ENCODE assay signal across 16 cellular contexts in genomic region chr4:40269133-40269532, GRCh38.
A peak's percentile ranks its signal among the peaks of the same experiment; 100 is the strongest.
DNase-seq lines count a peak whose midpoint lies in the region; ATAC-seq, FAIRE-seq and TF ChIP-seq lines count a peak whose summit lies in the region.
"Had no signal": no experiment of that assay in that cellular context is flagged by ENCODE, and none has a peak within 500 bp of the region (broad histone marks: within the 10 kb centered on the region; RNA-seq: fewer than 3 reads in every experiment).

No MANE protein-coding gene starts in this region.

- peak overlapping the region; percentile 50 for H3K27ac Mint-ChIP-seq in CD4-positive, alpha-beta T cell
- H3K27ac Mint-ChIP-seq in endodermal cell: no peak overlapping the region
- H3K27ac Mint-ChIP-seq: B cell had no signal

- no peak overlapping the region for H3K27ac ChIP-seq in CD4-positive, alpha-beta T cell (ENCODE audit: low read depth, low read length)
- H3K27ac ChIP-seq in K562 (ENCODE audit: extremely low read depth, low read depth, low read length): no peak overlapping the region
- H3K27ac ChIP-seq in trophoblast cell (ENCODE audit: low read depth, low read length): no peak overlapping the region
- no peak overlapping the region for H3K27ac ChIP-seq in ascending aorta
- no peak overlapping the region for H3K27ac ChIP-seq in endodermal cell (ENCODE audit: low read depth, low read length)
- H3K27ac ChIP-seq: GM23248 had no signal

- H3K4me3 ChIP-seq in K562 (no peak overlapping the region), trophoblast cell (ENCODE audit: low read depth, low read length) (no peak overlapping the region), ascending aorta (no peak overlapping the region), endodermal cell (ENCODE audit: low read length) (no peak overlapping the region)
- H3K4me3 ChIP-seq: GM23248 had no signal

- BruUV-seq in K562 (replicated peaks; lab: Mats Ljungman, UMichigan): no TSS peak

- H3K4me3 Mint-ChIP-seq in CD4-positive, alpha-beta T cell: peak overlapping the region; percentile 57
- no peak overlapping the region for H3K4me3 Mint-ChIP-seq in endodermal cell
- H3K4me3 Mint-ChIP-seq: B cell had no signal

- in situ Hi-C loops in K562 (cut with MboI): no loop called here

- no peaks in the 10 kb centered on the region for H3K9me3 Mint-ChIP-seq in CD4-positive, alpha-beta T cell
- H3K9me3 Mint-ChIP-seq in endodermal cell: peaks cover 4% of the 10 kb centered on the region

- H4K12ac ChIP-seq in trophoblast cell (ENCODE audit: low read depth, low read length): no peak overlapping the region

- no peak overlapping the region for H3K14ac ChIP-seq in trophoblast cell (ENCODE audit: low read length)

- H3K27me3 Mint-ChIP-seq in CD4-positive, alpha-beta T cell: no peaks in the 10 kb centered on the region
- H3K27me3 Mint-ChIP-seq in endodermal cell (ENCODE audit: insufficient read depth): no peaks in the 10 kb centered on the region
- H3K27me3 Mint-ChIP-seq: B cell had no signal

- H3K4me1 ChIP-seq in K562 (replicated peaks in 1 of 2; ENCODE audit: control insufficient read depth in 2 of 2, insufficient read depth in 2 of 2, low read length in 2 of 2) (peaks cover 13 to 23% of the 10 kb centered on the region in 2 experiments), trophoblast cell (ENCODE audit: control insufficient read depth in 1 of 2, insufficient read depth in 2 of 2, low read length in 2 of 2) (peaks cover 17 to 19% of the 10 kb centered on the region in 2 experiments), ascending aorta (no peaks in the 10 kb centered on the region), endodermal cell (ENCODE audit: control insufficient read depth, insufficient read depth, low read length) (peaks cover 13% of the 10 kb centered on the region)

- H3K79me1 ChIP-seq in trophoblast cell (ENCODE audit: low read length): peaks cover 20% of the 10 kb centered on the region

- H2AK5ac ChIP-seq in trophoblast cell (ENCODE audit: low read length): no peak overlapping the region

- no peak overlapping the region for H4K91ac ChIP-seq in trophoblast cell (ENCODE audit: low read depth, low read length)

- H2AFZ ChIP-seq in K562 (ENCODE audit: low read depth, low read length) (no peak overlapping the region), trophoblast cell (ENCODE audit: insufficient read depth, low read length, poor library complexity) (no peak overlapping the region)

- peak overlapping the region; percentile 41 for H2BK120ac ChIP-seq in trophoblast cell (ENCODE audit: insufficient read depth, low read length, poor library complexity)

- H3K79me2 ChIP-seq in K562 (ENCODE audit: control insufficient read depth, insufficient read depth, low read length) (no peaks in the 10 kb centered on the region), trophoblast cell (ENCODE audit: control insufficient read depth, insufficient read depth, low read length, poor library complexity) (peaks cover 4% of the 10 kb centered on the region)

- H4K8ac ChIP-seq in trophoblast cell (ENCODE audit: low read depth, low read length): no peak overlapping the region

- whole genome bisulfite sequencing in K562 (ENCODE audit: insufficient coverage, low coverage, missing lambda C conversion rate): 0% methylated on average over 1 of the region's 1 CpG
- WGBS in trophoblast cell (ENCODE audit: extremely low coverage, insufficient coverage, insufficient read length): no CpG with 5 or more reads among the region's 1 CpG
- 73% methylated on average over 1 of the region's 1 CpG; no CpG with 5 or more reads in 1 of the 2 experiments for WGBS in endodermal cell (ENCODE audit: insufficient coverage in 1 of 2, insufficient read length in 1 of 2), 2 experiments

- CTCF ChIA-PET in CD4-positive, alpha-beta T cell (lab: Charles Lee): interaction anchor here (0.5 kb wide), 1 partner anchor 67 kb away, joined by 3 read pairs; no protein-coding TSS in a partner anchor
- CTCF ChIA-PET in K562 (lab: Yijun Ruan, JAX; ENCODE audit: low intra/inter-chr PET ratio): no interaction called here

- peaks cover 67% of the 10 kb centered on the region for H3K4me1 Mint-ChIP-seq in CD4-positive, alpha-beta T cell (ENCODE audit: low read depth)
- H3K4me1 Mint-ChIP-seq in endodermal cell: peaks cover 26% of the 10 kb centered on the region

- no peak for ATAC-seq in CD4-positive, alpha-beta T cell (ENCODE audit: poor library complexity)
- ATAC-seq in K562: peak; percentile 37
- ATAC-seq: HCT116, HepG2 had no signal

- H3K27me3 ChIP-seq in CD4-positive, alpha-beta T cell (ENCODE audit: control insufficient read depth, insufficient read depth, low read length): no peaks in the 10 kb centered on the region
- H3K27me3 ChIP-seq in K562 (ENCODE audit: control insufficient read depth in 2 of 2, insufficient read depth in 2 of 2, low read length in 2 of 2) (no peaks in the 10 kb centered on the region), trophoblast cell (ENCODE audit: insufficient read depth, low read length) (no peaks in the 10 kb centered on the region), ascending aorta (no peaks in the 10 kb centered on the region), endodermal cell (ENCODE audit: control insufficient read depth, insufficient read depth, low read length, poor library complexity, severe bottlenecking) (no peaks in the 10 kb centered on the region)

- no peak for DNase-seq in CD4-positive, alpha-beta T cell
- peak; percentile 72 for DNase-seq in OCI-M1 (lab: John Stamatoyannopoulos, UW)
- peak in 1 of 4 experiments; percentile 48 for DNase-seq in K562 (ENCODE audit: extremely low read depth in 1 of 4, low spot score in 3 of 4)
- no peak for DNase-seq in trophoblast cell
- DNase-seq in mesenteric fat pad (ENCODE audit: low spot score): no peak
- DNase-seq in ascending aorta (ENCODE audit: low spot score in 2 of 2): no peak
- DNase-seq in endodermal cell: no peak
- DNase-seq: C1 segment of cervical spinal cord, DMS 273 treated with DMSO at 0.1 percent for 48 hours, GM23248 had no signal

- TF ChIP-seq EP300 in K562 (IDR thresholded peaks at IDR 0.05; ENCODE audit: low read length): peak; percentile 83

- H2BK5ac ChIP-seq in trophoblast cell (ENCODE audit: low read depth, low read length, poor library complexity): no peak overlapping the region

- H2BK12ac ChIP-seq in trophoblast cell (ENCODE audit: low read length): no peak overlapping the region

- H3K9ac ChIP-seq in K562 (ENCODE audit: insufficient read depth in 1 of 2, low read depth in 2 of 2, low read length in 2 of 2) (no peak overlapping the region), trophoblast cell (ENCODE audit: low read length) (no peak overlapping the region), endodermal cell (ENCODE audit: extremely low read depth, low read length, poor library complexity, severe bottlenecking) (no peak overlapping the region)
- H3K9ac ChIP-seq: GM23248 had no signal

- H4K20me1 ChIP-seq in K562 (replicated peaks; ENCODE audit: control insufficient read depth, insufficient read depth, low read length): no peaks in the 10 kb centered on the region

- no peaks in the 10 kb centered on the region for H3K36me3 Mint-ChIP-seq in CD4-positive, alpha-beta T cell (ENCODE audit: low read depth)
- no peaks in the 10 kb centered on the region for H3K36me3 Mint-ChIP-seq in endodermal cell (ENCODE audit: low read depth)

- no peak overlapping the region for H3K4ac ChIP-seq in trophoblast cell (ENCODE audit: low read depth, low read length)

- FAIRE-seq in K562 (lab: Jason Lieb, UNC): peak; percentile 6
- FAIRE-seq: A204.1, H54, HepG2, HTR-8/SVneo had no signal

- H3K36me3 ChIP-seq in K562 (ENCODE audit: control insufficient read depth, insufficient read depth, low read length) (no peaks in the 10 kb centered on the region), trophoblast cell (ENCODE audit: control insufficient read depth in 1 of 2, insufficient read depth in 2 of 2, low read length in 2 of 2) (no peaks in the 10 kb centered on the region), ascending aorta (no peaks in the 10 kb centered on the region), endodermal cell (ENCODE audit: control insufficient read depth, insufficient read depth, low read length) (no peaks in the 10 kb centered on the region)

- H3K4me2 ChIP-seq in K562 (ENCODE audit: insufficient read depth, low read length): no peak overlapping the region
- H3K4me2 ChIP-seq in trophoblast cell (ENCODE audit: low read length): no peak overlapping the region

- no peaks in the 10 kb centered on the region for H3K9me1 ChIP-seq in K562 (ENCODE audit: control insufficient read depth, insufficient read depth, low read length)

- intact Hi-C loops in CD4-positive, alpha-beta T cell (cut with DNase I, micrococcal nuclease): no loop called here
- intact Hi-C loops in K562 (cut with micrococcal nuclease) (loop anchor here (5.0 kb wide), 1 partner anchor 38 kb away; no protein-coding TSS in a partner anchor), ascending aorta (cut with DNase I) (no loop called here)

- H3K9me3 ChIP-seq in CD4-positive, alpha-beta T cell (ENCODE audit: control insufficient read depth, low read length): no peaks in the 10 kb centered on the region
- H3K9me3 ChIP-seq in K562 (replicated peaks; ENCODE audit: control insufficient read depth, insufficient read depth, low read depth, low read length) (no peaks in the 10 kb centered on the region), trophoblast cell (ENCODE audit: insufficient read depth, low read depth, low read length) (no peaks in the 10 kb centered on the region), ascending aorta (no peaks in the 10 kb centered on the region), endodermal cell (ENCODE audit: control insufficient read depth, low read length) (no peaks in the 10 kb centered on the region)

- TF ChIP-seq POLR2A in K562 (conservative IDR thresholded peaks at IDR 0.05): no peak

- no peak for TF ChIP-seq CTCF in CD4-positive, alpha-beta T cell (IDR thresholded peaks at IDR 0.05)
- TF ChIP-seq CTCF in K562 (IDR thresholded peaks at IDR 0.05 in 2 of 3, conservative IDR thresholded peaks at IDR 0.05 in 1 of 3; ENCODE audit: insufficient read depth in 2 of 3, low read depth in 1 of 3, low read length in 3 of 3) (no peak), ascending aorta (IDR thresholded peaks at IDR 0.05) (no peak), endodermal cell (conservative IDR thresholded peaks at IDR 0.05) (no peak)

- POLR2A ChIA-PET in CD4-positive, alpha-beta T cell (lab: Charles Lee): interaction anchor here (1.5 kb wide), 1 partner anchor 11 kb away, joined by 4 read pairs; no protein-coding TSS in a partner anchor
- POLR2A ChIA-PET in K562 (lab: Yijun Ruan, JAX): no interaction called here

- no peak for TF ChIP-seq RAD21 in K562 (CRISPR knock-in tag; conservative IDR thresholded peaks at IDR 0.05 in 1 of 2, IDR thresholded peaks at IDR 0.05 in 1 of 2)

- no peak overlapping the region for H3K23ac ChIP-seq in trophoblast cell (ENCODE audit: low read length)

- H3K18ac ChIP-seq in trophoblast cell (ENCODE audit: low read length): no peak overlapping the region

TF ChIP-seq in K562, 482 proteins besides CTCF, POLR2A, EP300 and RAD21 (continues in another document):
- TF ChIP-seq CBFB (CRISPR knock-in tag; IDR thresholded peaks at IDR 0.05): no peak
- TF ChIP-seq ESRRB (CRISPR knock-in tag; IDR thresholded peaks at IDR 0.05; ENCODE audit: borderline replicate concordance): no peak
- TF ChIP-seq RFX5 (IDR thresholded peaks at IDR 0.05; ENCODE audit: low read depth, low read length): no peak
- TF ChIP-seq CCNT2 (IDR thresholded peaks at IDR 0.05; ENCODE audit: borderline replicate concordance, extremely low read depth, insufficient read length, low read depth, low read length): peak; percentile 72
- no peak for TF ChIP-seq MCM3 (IDR thresholded peaks at IDR 0.05)
